15 cellular contexts compared by ENCODE assay signal in genomic region chr10:77983384-77984341, GRCh38. TPM values are rescaled to one million over a fixed set of nuclear protein-coding genes. Genes with fewer than 3 reads are reported as not detected.
A peak's percentile ranks its signal among the peaks of the same experiment; 100 is the strongest.
DNase-seq lines count a peak whose midpoint lies in the region; ATAC-seq and TF ChIP-seq lines count a peak whose summit lies in the region.
"Had no signal": no experiment of that assay in that cellular context is flagged by ENCODE, and none has a peak within 500 bp of the region (broad histone marks: within the 10 kb centered on the region; RNA-seq: fewer than 3 reads in every experiment).

No MANE protein-coding gene starts in this region.

- TF ChIP-seq CTCF in AG09309 (IDR thresholded peaks at IDR 0.05; ENCODE audit: control insufficient read depth, insufficient read depth, low read depth, low read length, missing control alignments) (no peak), astrocyte of the spinal cord (IDR thresholded peaks at IDR 0.05; ENCODE audit: low read depth, low read length) (no peak), omental fat pad (IDR thresholded peaks at IDR 0.05) (no peak)

- no peaks in the 10 kb centered on the region for H3K9me3 ChIP-seq in HUES64 (ENCODE audit: insufficient read depth, low read depth, low read length)
- H3K9me3 ChIP-seq: Caco-2 had no signal

- peaks cover 96% of the 10 kb centered on the region for H3K36me3 ChIP-seq in HUES64 (ENCODE audit: insufficient read depth, low read length)

- in situ Hi-C loops in astrocyte of the spinal cord (cut with HindIII; ENCODE audit: low sequenced_read_pairs): no loop called here

- no peak overlapping the region for H3K4me3 ChIP-seq in AG09309 (ENCODE audit: control insufficient read depth, low read depth, low read length)
- no peak overlapping the region for H3K4me3 ChIP-seq in HUES64 (ENCODE audit: low read length)
- H3K4me3 ChIP-seq in astrocyte of the spinal cord (ENCODE audit: low read depth, low read length): no peak overlapping the region

- no peak for ATAC-seq in omental fat pad (ENCODE audit: low FRiP score)
- ATAC-seq: T-cell had no signal

- peak overlapping the region; percentile 13; the same call in 1 of the 2 replicates for H3K27ac ChIP-seq in HUES64 (ENCODE audit: low read depth, low read length)

- 89% methylated on average over 16 of the region's 16 CpGs for WGBS in HUES64

- H3K27me3 ChIP-seq in HUES64 (ENCODE audit: insufficient read depth, low read length): no peaks in the 10 kb centered on the region

- H3K9ac ChIP-seq in HUES64 (ENCODE audit: low read depth, low read length): no peak overlapping the region

- peak; percentile 50 for DNase-seq in AG09309 (ENCODE audit: low read depth)
- peak; percentile 66 for DNase-seq in astrocyte of the spinal cord (ENCODE audit: low read depth, low spot score)
- peak; percentile 29 for DNase-seq in myocyte (ENCODE audit: low read depth)
- no peak for DNase-seq in effector CD4-positive, alpha-beta T cell
- no peak for DNase-seq in epidermal melanocyte (ENCODE audit: insufficient read length, low spot score)
- DNase-seq in NCI-H748 (lab: John Stamatoyannopoulos, UW; ENCODE audit: unreplicated experiment): no peak
- no peak for DNase-seq in omental fat pad (ENCODE audit: low spot score)
- DNase-seq: aorta, Caco-2, glutamatergic neuron, Karpas-422, NCI-H510A, substantia nigra, T-cell had no signal

- H3K4me1 ChIP-seq in HUES64 (ENCODE audit: insufficient read depth, low read length): no peaks in the 10 kb centered on the region
- H3K4me1 ChIP-seq: Caco-2 had no signal

RNA-seq across cellular contexts. Expression of gene POLR3A, which starts 45.7 kb away (rescaled TPM):
- 18.3 TPM for polyA plus RNA-seq in HUES64 (2013, experiment 1 of 2)
- polyA plus RNA-seq in HUES64 (2013, experiment 2 of 2): 17.1 TPM
- total RNA-seq in myocyte (12.7 and 13.2 TPM in 2 replicates), omental fat pad (10 to 100 TPM in 3 of 4 donors, 1 to 10 TPM in 1; 9.6 to 18.5 (median 13.0) TPM)
- 10.2 TPM for polyA plus RNA-seq in myocyte (2012)

RNA-seq across cellular contexts. Expression of gene RPS24, which starts 50.0 kb away (rescaled TPM):
- polyA plus RNA-seq in HUES64 (2013, experiment 1 of 2): 2,015 TPM
- polyA plus RNA-seq in HUES64 (2013, experiment 2 of 2): 2,239 TPM
- total RNA-seq in myocyte (1,781 and 1,980 TPM in 2 replicates), omental fat pad (1,000 to 10,000 TPM; 2,373 to 2,736 (median 2,495) TPM)
- polyA plus RNA-seq in myocyte (2012): 1,478 TPM

RNA-seq across cellular contexts. Expression of gene DLG5, which starts 57.1 kb away (rescaled TPM):
- polyA plus RNA-seq in HUES64 (2013, experiment 1 of 2): 39.8 TPM
- 45.5 TPM for polyA plus RNA-seq in HUES64 (2013, experiment 2 of 2)
- total RNA-seq in myocyte: 12.2 and 15.1 TPM in 2 replicates
- 33.7 TPM for polyA plus RNA-seq in myocyte (2012)
- 10 to 100 TPM; 28.1 to 42.7 (median 38.3) TPM for total RNA-seq in omental fat pad

Comparison
In these comparisons a context has a peak if more than half of its experiments do, and no peak if none do; other contexts are left out.
1. DNase-seq: peak in AG09309 (single experiment), astrocyte of the spinal cord (single experiment) and myocyte (single experiment); none in effector CD4-positive, alpha-beta T cell (single experiment), epidermal melanocyte (single experiment), NCI-H748 (single experiment) and omental fat pad (single experiment).